16 cellular contexts compared by ENCODE assay signal in genomic region chr22:21448627-21449416, GRCh38. TPM values are rescaled to one million over a fixed set of nuclear protein-coding genes. Genes with fewer than 3 reads are reported as not detected.
DNase-seq lines count a peak whose midpoint lies in the region; ATAC-seq lines count a peak whose summit lies in the region.
"Had no signal": no experiment of that assay in that cellular context is flagged by ENCODE, and none has a peak within 500 bp of the region (broad histone marks: within the 10 kb centered on the region; RNA-seq: fewer than 3 reads in every experiment).

No MANE protein-coding gene starts in this region.

- H2BK120ac ChIP-seq in mesenchymal stem cell (ENCODE audit: low read depth, low read length) = no peak overlapping the region

- peaks cover 36 to 88% (median 82%) of the 10 kb centered on the region in 10 experiments for H3K4me1 ChIP-seq in BLaER1 treated with 17β-estradiol and CSF1 and Interleukin-3, amounts not matched to agents 10 nM and 100 nM
- peaks cover 13% of the 10 kb centered on the region for H3K4me1 ChIP-seq in HUES6 (ENCODE audit: control insufficient read depth, insufficient read depth, low read length)
- H3K4me1 ChIP-seq in mesenchymal stem cell (ENCODE audit: control insufficient read depth, insufficient read depth, low read depth, low read length) = peaks cover 15% of the 10 kb centered on the region
- H3K4me1 ChIP-seq: BE2C had no signal

- peak overlapping the region in 10 of 11 experiments; percentile 3 to 71 (median 65); a peak in 16 of 22 replicates for H3K9ac ChIP-seq in BLaER1 treated with 17β-estradiol and CSF1 and Interleukin-3, amounts not matched to agents 10 nM and 100 nM
- H3K9ac ChIP-seq in HUES6 (ENCODE audit: low read length) (no peak overlapping the region), mesenchymal stem cell (ENCODE audit: low read length) (no peak overlapping the region)

- H4K20me1 ChIP-seq in BLaER1 treated with 17β-estradiol and CSF1 and Interleukin-3, amounts not matched to agents 10 nM and 100 nM = peaks cover 56 to 86% (median 78%) of the 10 kb centered on the region in 11 experiments

- no peak overlapping the region for H2BK12ac ChIP-seq in mesenchymal stem cell (ENCODE audit: low read length in 2 of 2)

- intact Hi-C loops in posterior vena cava (cut with DNase I) = no loop called here

- H2AK5ac ChIP-seq in mesenchymal stem cell (ENCODE audit: low read length, severe bottlenecking) = no peak overlapping the region

- 91% methylated on average over 20 of the region's 23 CpGs for WGBS in mesenchymal stem cell

- no peaks in the 10 kb centered on the region for H3K9me3 ChIP-seq in BLaER1 treated with 17β-estradiol and CSF1 and Interleukin-3, amounts not matched to agents 10 nM and 100 nM (replicated peaks in 1 of 11)
- H3K9me3 ChIP-seq in HUES6 (ENCODE audit: control insufficient read depth, insufficient read depth, low read depth, low read length) (no peaks in the 10 kb centered on the region), mesenchymal stem cell (ENCODE audit: control insufficient read depth, low read length) (no peaks in the 10 kb centered on the region)
- H3K9me3 ChIP-seq: BE2C had no signal

- H2BK15ac ChIP-seq in mesenchymal stem cell (ENCODE audit: low read depth, poor library complexity, severe bottlenecking) = no peak overlapping the region

- H3K4ac ChIP-seq in mesenchymal stem cell (ENCODE audit: low read depth in 1 of 2, low read length in 2 of 2) = no peak overlapping the region

- peaks cover 46% of the 10 kb centered on the region for H3K79me1 ChIP-seq in mesenchymal stem cell (replicated peaks; ENCODE audit: low read length, poor library complexity, severe bottlenecking)

- H3K27ac ChIP-seq in BLaER1 treated with 17β-estradiol and CSF1 and Interleukin-3, amounts not matched to agents 10 nM and 100 nM = peak overlapping the region in 9 of 11 experiments; percentile 59 to 83 (median 73); a peak in 18 of 22 replicates
- H3K27ac ChIP-seq in HUES6 (ENCODE audit: low read depth, low read length) (0 out of 2 replicates have a peak overlapping the region, but pooled peaks have one; percentile 9), mesenchymal stem cell (ENCODE audit: low read length, poor library complexity, severe bottlenecking) (no peak overlapping the region)
- H3K27ac ChIP-seq: coronary artery, HL-60 had no signal

- no peak overlapping the region for H2AFZ ChIP-seq in mesenchymal stem cell (ENCODE audit: low read depth, low read length)

- H3K27me3 ChIP-seq in BLaER1 treated with 17β-estradiol and CSF1 and Interleukin-3, amounts not matched to agents 10 nM and 100 nM = no peaks in the 10 kb centered on the region
- no peaks in the 10 kb centered on the region for H3K27me3 ChIP-seq in HUES6 (ENCODE audit: control insufficient read depth, insufficient read depth, low read length)
- H3K27me3 ChIP-seq in mesenchymal stem cell (ENCODE audit: control insufficient read depth in 1 of 2, insufficient read depth in 1 of 2, low read length in 2 of 2) = no peaks in the 10 kb centered on the region
- H3K27me3 ChIP-seq: BE2C had no signal

- no peak overlapping the region for H4K91ac ChIP-seq in mesenchymal stem cell (ENCODE audit: low read length)

- ATAC-seq in GM18861 (IDR thresholded peaks at IDR 0.05; ENCODE audit: unreplicated experiment) = no peak
- ATAC-seq: activated T-helper 17 cell treated with anti-CD3 and anti-CD28 coated beads, Interleukin-2, amount 50 U/mL, for 72 hours; Right ventricle myocardium inferior had no signal

- no peak overlapping the region for H3K14ac ChIP-seq in mesenchymal stem cell (ENCODE audit: low read length in 2 of 2)

- no peak overlapping the region for H2BK5ac ChIP-seq in mesenchymal stem cell (ENCODE audit: low read depth, low read length, poor library complexity, severe bottlenecking)

- peak overlapping the region; percentile 52 to 87 (median 77) for H3K4me2 ChIP-seq in BLaER1 treated with 17β-estradiol and CSF1 and Interleukin-3, amounts not matched to agents 10 nM and 100 nM
- no peak overlapping the region for H3K4me2 ChIP-seq in mesenchymal stem cell (ENCODE audit: low read length, poor library complexity, severe bottlenecking)

- no peak overlapping the region for H4K8ac ChIP-seq in mesenchymal stem cell (ENCODE audit: low read length)

- DNase-seq in islet precursor cell (peak; percentile 50), posterior vena cava (ENCODE audit: low spot score) (peak; percentile 60), NCI-H146 (lab: John Stamatoyannopoulos, UW) (no peak), mesenchymal stem cell (no peak)
- DNase-seq: amygdala, erythroblast, NCI-H1105 treated with DMSO at 0.1 percent for 48 hours, NCI-H345 had no signal

- no peak overlapping the region for H3K18ac ChIP-seq in mesenchymal stem cell (ENCODE audit: low read depth in 1 of 2, low read length in 2 of 2)

- H3K4me3 ChIP-seq in BLaER1 treated with 17β-estradiol and CSF1 and Interleukin-3, amounts not matched to agents 10 nM and 100 nM = no peak overlapping the region; a peak in 1 of 20 replicates
- H3K4me3 ChIP-seq in HUES6 (ENCODE audit: low read depth, low read length) (no peak overlapping the region), mesenchymal stem cell (ENCODE audit: insufficient read depth in 1 of 2, low read depth in 1 of 2, low read length in 2 of 2) (no peak overlapping the region)
- H3K4me3 ChIP-seq: coronary artery had no signal

- H3K36me3 ChIP-seq in BLaER1 treated with 17β-estradiol and CSF1 and Interleukin-3, amounts not matched to agents 10 nM and 100 nM = peaks cover 27 to 43% (median 37%) of the 10 kb centered on the region in 11 experiments; a peak in 21 of 22 replicates
- H3K36me3 ChIP-seq in HUES6 (ENCODE audit: control insufficient read depth, insufficient read depth, low read length) (peaks cover 25% of the 10 kb centered on the region), mesenchymal stem cell (ENCODE audit: control insufficient read depth in 1 of 2, insufficient read depth in 2 of 2, low read depth in 1 of 2, low read length in 2 of 2) (peaks cover 12 to 48% of the 10 kb centered on the region in 2 experiments)

- H3K23ac ChIP-seq in mesenchymal stem cell (ENCODE audit: low read length in 2 of 2) = no peak overlapping the region

RNA-seq across cellular contexts. Expression of gene TMEM191C, which starts 18.4 kb away (rescaled TPM):
- total RNA-seq in posterior vena cava = under 1 TPM; 0.51 to 0.81 TPM
- polyA plus RNA-seq in mesenchymal stem cell (2013, experiment 1 of 2) = 0.79 TPM
- 0.95 TPM for polyA plus RNA-seq in mesenchymal stem cell (2013, experiment 2 of 2)

RNA-seq across cellular contexts. Expression of gene HIC2, which starts 31.7 kb away (rescaled TPM):
- total RNA-seq in posterior vena cava = 1 to 10 TPM; 3.3 to 3.8 TPM
- 3.3 TPM for polyA plus RNA-seq in mesenchymal stem cell (2013, experiment 1 of 2)
- polyA plus RNA-seq in mesenchymal stem cell (2013, experiment 2 of 2) = 3.1 TPM

Comparison
In these comparisons a context has a peak if more than half of its experiments do, and no peak if none do; other contexts are left out.
1. H3K9ac ChIP-seq: peak in BLaER1 treated with 17β-estradiol and CSF1 and Interleukin-3, amounts not matched to agents 10 nM and 100 nM (10 of 11); none in HUES6 (single experiment) and mesenchymal stem cell (single experiment).
2. DNase-seq: peak in islet precursor cell (single experiment) and posterior vena cava (single experiment); none in NCI-H146 (single experiment) and mesenchymal stem cell (single experiment).